ENCODE assay signal across 8 cellular contexts in the genomic region with DNA sequence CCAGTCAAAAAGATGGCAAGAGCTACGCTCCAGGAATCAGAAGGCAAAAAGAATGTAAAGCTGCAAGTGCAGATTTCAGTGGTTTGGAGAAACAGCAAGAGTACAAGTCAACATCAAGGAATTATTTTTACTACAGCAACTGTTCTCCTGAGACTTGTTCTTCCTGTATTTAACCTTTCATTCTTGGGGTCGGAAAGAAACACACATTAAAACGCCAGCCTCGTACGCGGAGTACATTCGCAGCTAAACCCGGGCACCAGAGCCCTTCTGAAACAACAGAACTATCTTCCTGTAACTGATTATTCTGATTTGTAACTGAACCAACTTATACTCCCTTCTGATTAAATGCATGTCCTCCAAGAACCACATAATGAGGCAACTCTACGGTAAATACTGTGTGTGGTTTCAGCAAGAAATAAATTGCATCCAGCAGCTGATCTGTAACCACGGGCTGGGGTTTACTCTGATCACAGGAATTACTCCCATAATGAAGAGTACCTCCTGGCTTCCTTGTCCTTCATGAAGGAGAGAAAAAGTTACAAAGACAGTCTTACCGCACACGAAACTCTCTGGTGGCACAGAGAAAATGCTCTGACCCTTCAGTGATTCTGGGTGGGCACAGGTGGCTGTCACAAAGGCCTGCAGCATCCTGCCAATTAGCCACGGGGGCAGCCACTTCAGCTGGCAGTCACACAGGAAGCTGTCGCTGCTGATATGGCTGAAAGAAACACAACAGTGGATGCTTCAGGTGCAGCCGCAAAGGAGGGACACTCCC.
A peak's percentile ranks its signal among the peaks of the same experiment; 100 is the strongest.
DNase-seq lines count a peak whose midpoint lies in the region; ATAC-seq and TF ChIP-seq lines count a peak whose summit lies in the region.

No MANE protein-coding gene starts in this region.

- CTCF ChIA-PET in WTC11 (lab: Charles Lee) = interaction anchor here (1.1 to 2.4 kb wide), 3 partner anchors 14 to 21 kb away, joined by 5 to 8 read pairs (median 6); no protein-coding TSS in a partner anchor

- TF ChIP-seq CTCF in WTC11 (IDR thresholded peaks at IDR 0.05) = no peak
- TF ChIP-seq CTCF in coronary artery (IDR thresholded peaks at IDR 0.05) = no peak

- H3K4me3 ChIP-seq in coronary artery = peak overlapping the region; percentile 48

- POLR2A ChIA-PET in WTC11 (lab: Charles Lee) = interaction anchor here (0.6 kb wide), 1 partner anchor 528 kb away, joined by 3 read pairs; no protein-coding TSS in a partner anchor

- peak overlapping the region; percentile 85 to 89 for H3K27ac ChIP-seq in coronary artery

- ATAC-seq in GM18519 (IDR thresholded peaks at IDR 0.05; ENCODE audit: low FRiP score, unreplicated experiment) = peak; percentile 80
- ATAC-seq in HG02852 (IDR thresholded peaks at IDR 0.05; ENCODE audit: unreplicated experiment) = peak; percentile 83
- no peak for ATAC-seq in WTC11

- H3K9me3 Mint-ChIP-seq in WTC11 = no peaks in the 10 kb centered on the region

- no peaks in the 10 kb centered on the region for H3K27me3 Mint-ChIP-seq in WTC11 (ENCODE audit: low read depth)

- DNase-seq in WTC11 (ENCODE audit: low spot score) (no peak), coronary artery (ENCODE audit: low spot score) (peak; percentile 72), foreskin melanocyte (no peak), HPDE6-E6E7 (ENCODE audit: extremely low spot score) (no peak), NCI-H82 treated with DMSO at 0.1 percent for 48 hours (lab: John Stamatoyannopoulos, UW; ENCODE audit: unreplicated experiment) (no peak)
- DNase-seq in stimulated activated CD4-positive, alpha-beta T cell treated with anti-CD3 and anti-CD28 coated beads, Interleukin-12 subunit alpha, Interleukin-12 subunit beta, amount 100 ng/mL, for 4 hours = peak; percentile 6

- peak overlapping the region; percentile 33; the same call in 1 of the 2 replicates for H3K27ac Mint-ChIP-seq in WTC11

- peaks cover 84% of the 10 kb centered on the region for H3K36me3 Mint-ChIP-seq in WTC11

- H3K4me3 Mint-ChIP-seq in WTC11 = no peak overlapping the region

- peaks cover 15% of the 10 kb centered on the region; the same call in 1 of the 2 replicates for H3K4me1 Mint-ChIP-seq in WTC11

TF ChIP-seq in WTC11, 78 proteins besides CTCF, POLR2A, EP300 and RAD21:
- TF ChIP-seq FOXP1 (CRISPR knock-in tag; IDR thresholded peaks at IDR 0.05; ENCODE audit: borderline replicate concordance) = no peak
- TF ChIP-seq EMX1 (CRISPR knock-in tag; IDR thresholded peaks at IDR 0.05) = no peak
- TF ChIP-seq, protein P1, sequence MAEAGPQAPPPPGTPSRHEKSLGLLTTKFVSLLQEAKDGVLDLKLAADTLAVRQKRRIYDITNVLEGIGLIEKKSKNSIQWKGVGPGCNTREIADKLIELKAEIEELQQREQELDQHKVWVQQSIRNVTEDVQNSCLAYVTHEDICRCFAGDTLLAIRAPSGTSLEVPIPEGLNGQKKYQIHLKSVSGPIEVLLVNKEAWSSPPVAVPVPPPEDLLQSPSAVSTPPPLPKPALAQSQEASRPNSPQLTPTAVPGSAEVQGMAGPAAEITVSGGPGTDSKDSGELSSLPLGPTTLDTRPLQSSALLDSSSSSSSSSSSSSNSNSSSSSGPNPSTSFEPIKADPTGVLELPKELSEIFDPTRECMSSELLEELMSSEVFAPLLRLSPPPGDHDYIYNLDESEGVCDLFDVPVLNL (CRISPR knock-in tag; IDR thresholded peaks at IDR 0.05; ENCODE audit: borderline replicate concordance, low read depth) = no peak
- TF ChIP-seq ELF4 (CRISPR knock-in tag; IDR thresholded peaks at IDR 0.05; ENCODE audit: low read depth) = no peak
- TF ChIP-seq, protein P2, sequence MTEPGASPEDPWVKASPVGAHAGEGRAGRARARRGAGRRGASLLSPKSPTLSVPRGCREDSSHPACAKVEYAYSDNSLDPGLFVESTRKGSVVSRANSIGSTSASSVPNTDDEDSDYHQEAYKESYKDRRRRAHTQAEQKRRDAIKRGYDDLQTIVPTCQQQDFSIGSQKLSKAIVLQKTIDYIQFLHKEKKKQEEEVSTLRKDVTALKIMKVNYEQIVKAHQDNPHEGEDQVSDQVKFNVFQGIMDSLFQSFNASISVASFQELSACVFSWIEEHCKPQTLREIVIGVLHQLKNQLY (CRISPR knock-in tag; IDR thresholded peaks at IDR 0.05) = no peak
- TF ChIP-seq TCF7 (CRISPR knock-in tag; IDR thresholded peaks at IDR 0.05; ENCODE audit: low read depth) = no peak
- no peak for TF ChIP-seq ZNF317 (CRISPR knock-in tag; IDR thresholded peaks at IDR 0.05; ENCODE audit: borderline replicate concordance, low read depth)
- no peak for TF ChIP-seq ZBTB21 (CRISPR knock-in tag; IDR thresholded peaks at IDR 0.05; ENCODE audit: borderline replicate concordance)
- TF ChIP-seq KAT7 (CRISPR knock-in tag; IDR thresholded peaks at IDR 0.05; ENCODE audit: borderline replicate concordance) = no peak
- TF ChIP-seq GTF2I (CRISPR knock-in tag; conservative IDR thresholded peaks at IDR 0.05) = no peak
- TF ChIP-seq ZMAT4 (CRISPR knock-in tag; IDR thresholded peaks at IDR 0.05) = no peak
- TF ChIP-seq, protein P3, sequence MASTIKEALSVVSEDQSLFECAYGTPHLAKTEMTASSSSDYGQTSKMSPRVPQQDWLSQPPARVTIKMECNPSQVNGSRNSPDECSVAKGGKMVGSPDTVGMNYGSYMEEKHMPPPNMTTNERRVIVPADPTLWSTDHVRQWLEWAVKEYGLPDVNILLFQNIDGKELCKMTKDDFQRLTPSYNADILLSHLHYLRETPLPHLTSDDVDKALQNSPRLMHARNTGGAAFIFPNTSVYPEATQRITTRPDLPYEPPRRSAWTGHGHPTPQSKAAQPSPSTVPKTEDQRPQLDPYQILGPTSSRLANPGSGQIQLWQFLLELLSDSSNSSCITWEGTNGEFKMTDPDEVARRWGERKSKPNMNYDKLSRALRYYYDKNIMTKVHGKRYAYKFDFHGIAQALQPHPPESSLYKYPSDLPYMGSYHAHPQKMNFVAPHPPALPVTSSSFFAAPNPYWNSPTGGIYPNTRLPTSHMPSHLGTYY (CRISPR knock-in tag; IDR thresholded peaks at IDR 0.05) = no peak
- TF ChIP-seq, protein P4, sequence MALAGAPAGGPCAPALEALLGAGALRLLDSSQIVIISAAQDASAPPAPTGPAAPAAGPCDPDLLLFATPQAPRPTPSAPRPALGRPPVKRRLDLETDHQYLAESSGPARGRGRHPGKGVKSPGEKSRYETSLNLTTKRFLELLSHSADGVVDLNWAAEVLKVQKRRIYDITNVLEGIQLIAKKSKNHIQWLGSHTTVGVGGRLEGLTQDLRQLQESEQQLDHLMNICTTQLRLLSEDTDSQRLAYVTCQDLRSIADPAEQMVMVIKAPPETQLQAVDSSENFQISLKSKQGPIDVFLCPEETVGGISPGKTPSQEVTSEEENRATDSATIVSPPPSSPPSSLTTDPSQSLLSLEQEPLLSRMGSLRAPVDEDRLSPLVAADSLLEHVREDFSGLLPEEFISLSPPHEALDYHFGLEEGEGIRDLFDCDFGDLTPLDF (CRISPR knock-in tag; IDR thresholded peaks at IDR 0.05) = no peak
- TF ChIP-seq, protein P5, sequence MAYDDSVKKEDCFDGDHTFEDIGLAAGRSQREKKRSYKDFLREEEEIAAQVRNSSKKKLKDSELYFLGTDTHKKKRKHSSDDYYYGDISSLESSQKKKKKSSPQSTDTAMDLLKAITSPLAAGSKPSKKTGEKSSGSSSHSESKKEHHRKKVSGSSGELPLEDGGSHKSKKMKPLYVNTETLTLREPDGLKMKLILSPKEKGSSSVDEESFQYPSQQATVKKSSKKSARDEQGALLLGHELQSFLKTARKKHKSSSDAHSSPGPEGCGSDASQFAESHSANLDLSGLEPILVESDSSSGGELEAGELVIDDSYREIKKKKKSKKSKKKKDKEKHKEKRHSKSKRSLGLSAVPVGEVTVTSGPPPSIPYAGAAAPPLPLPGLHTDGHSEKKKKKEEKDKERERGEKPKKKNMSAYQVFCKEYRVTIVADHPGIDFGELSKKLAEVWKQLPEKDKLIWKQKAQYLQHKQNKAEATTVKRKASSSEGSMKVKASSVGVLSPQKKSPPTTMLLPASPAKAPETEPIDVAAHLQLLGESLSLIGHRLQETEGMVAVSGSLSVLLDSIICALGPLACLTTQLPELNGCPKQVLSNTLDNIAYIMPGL (CRISPR knock-in tag; IDR thresholded peaks at IDR 0.05) = no peak

Comparison
In these comparisons a context has a peak if more than half of its experiments do, and no peak if none do; other contexts are left out.
1. DNase-seq: peak in coronary artery (single experiment) and stimulated activated CD4-positive, alpha-beta T cell treated with anti-CD3 and anti-CD28 coated beads, Interleukin-12 subunit alpha, Interleukin-12 subunit beta, amount 100 ng/mL, for 4 hours (single experiment); none in WTC11 (single experiment), foreskin melanocyte (single experiment), HPDE6-E6E7 (single experiment) and NCI-H82 treated with DMSO at 0.1 percent for 48 hours (single experiment).